ENCODE assay signal across 24 cellular contexts in genomic region chr12:109710279-109710746, GRCh38.
"Had no signal": no experiment of that assay in that cellular context is flagged by ENCODE, and none has a peak within 500 bp of the region (broad histone marks: within the 10 kb centered on the region; RNA-seq: fewer than 3 reads in every experiment).

No MANE protein-coding gene starts in this region.

- H3K4me3 ChIP-seq: pancreas, skin epidermis, stomach, uterus had no signal

- H3K9me3 Mint-ChIP-seq: activated naive CD4-positive, alpha-beta T cell treated with anti-CD3 and anti-CD28 coated beads for 36 hours; activated T-cell treated with anti-CD3 and anti-CD28 coated beads, Interleukin-2, amount 50 U/mL, for 4 hours; activated T-helper 2 cell treated with anti-CD3 and anti-CD28 coated beads, Interferon-gamma antibody, Interleukin-2, Interleukin-4, amounts not matched to agents 10 μg/mL and 5 μg/mL and 100 μg/mL, durations not matched to agents 14 hours and 24 hours and 36 hours; natural killer cell treated with Interleukin-12 subunit alpha and Interleukin-12 subunit beta and Interleukin-15 and Interleukin-18, amount 100 ng/mL, for 72 hours; stimulated activated memory B cell treated with anti-CD40 and anti-IgM and Interleukin-4, amounts not matched to agents 10 μg/mL and 1 μg/mL and 100 μg/mL, for 72 hours; WTC11 had no signal

- H3K4me3 Mint-ChIP-seq: activated naive CD4-positive, alpha-beta T cell treated with anti-CD3 and anti-CD28 coated beads for 36 hours; activated T-cell treated with anti-CD3 and anti-CD28 coated beads, Interleukin-2, amount 50 U/mL, for 4 hours; natural killer cell treated with Interleukin-12 subunit alpha and Interleukin-12 subunit beta and Interleukin-15 and Interleukin-18, amount 100 ng/mL, for 72 hours; stimulated activated memory B cell treated with anti-CD40 and anti-IgM and Interleukin-4, amounts not matched to agents 10 μg/mL and 1 μg/mL and 100 μg/mL, for 72 hours; WTC11 had no signal

- FAIRE-seq: frontal cortex, pancreas had no signal

- H3K9me3 ChIP-seq: pancreas, stomach, uterus had no signal

- H3K36me3 ChIP-seq: brain microvascular endothelial cell, pancreas, stomach, uterus had no signal

- H3K27ac ChIP-seq: brain microvascular endothelial cell, skin epidermis, uterus had no signal

- H3K4me1 ChIP-seq: uterus had no signal

- ATAC-seq: activated T-cell treated with anti-CD3 and anti-CD28 coated beads, Interleukin-2, amount 50 U/mL, for 4 hours; esophagus mucosa; left ventricle myocardium superior; natural killer cell treated with Interleukin-12 subunit alpha and Interleukin-12 subunit beta and Interleukin-15 and Interleukin-18, amount 100 ng/mL, for 72 hours; pancreas; right cardiac atrium; stimulated activated memory B cell treated with anti-CD40 and anti-IgM and Interleukin-4, amounts not matched to agents 10 μg/mL and 1 μg/mL and 100 μg/mL, for 72 hours; WTC11 had no signal

- DNase-seq: activated CD8-positive, alpha-beta memory T cell treated with anti-CD3 and anti-CD28 coated beads for 24 hours; activated CD8-positive, alpha-beta memory T cell treated with anti-CD3 and anti-CD28 coated beads, Interleukin-2, amount 50 U/mL, for 48 hours; activated naive CD4-positive, alpha-beta T cell treated with anti-CD3 and anti-CD28 coated beads for 36 hours; activated T-cell treated with anti-CD3 and anti-CD28 coated beads, Interleukin-2, amount 50 U/mL, for 4 hours; amygdala; central memory CD4-positive, alpha-beta T cell; dermis blood vessel endothelial cell; effector CD8-positive, alpha-beta T cell; left ventricle myocardium superior; midbrain; pancreas; right cardiac atrium; stimulated activated CD4-positive, alpha-beta T cell treated with anti-CD3 and anti-CD28 coated beads, Interleukin-2, amount 100 ng/mL, for 24 hours; stomach; T-helper 9 cell; uterus had no signal

- H3K27me3 ChIP-seq: pancreas had no signal

- H3K27ac Mint-ChIP-seq: activated naive CD4-positive, alpha-beta T cell treated with anti-CD3 and anti-CD28 coated beads for 36 hours; activated T-helper 2 cell treated with anti-CD3 and anti-CD28 coated beads, Interferon-gamma antibody, Interleukin-2, Interleukin-4, amounts not matched to agents 10 μg/mL and 5 μg/mL and 100 μg/mL, durations not matched to agents 14 hours and 24 hours and 36 hours; stimulated activated memory B cell treated with anti-CD40 and anti-IgM and Interleukin-4, amounts not matched to agents 10 μg/mL and 1 μg/mL and 100 μg/mL, for 72 hours; WTC11 had no signal

- H3K36me3 Mint-ChIP-seq: natural killer cell treated with Interleukin-12 subunit alpha and Interleukin-12 subunit beta and Interleukin-15 and Interleukin-18, amount 100 ng/mL, for 72 hours; stimulated activated memory B cell treated with anti-CD40 and anti-IgM and Interleukin-4, amounts not matched to agents 10 μg/mL and 1 μg/mL and 100 μg/mL, for 72 hours; WTC11 had no signal
